14 cellular contexts compared by ENCODE assay signal in the genomic region with DNA sequence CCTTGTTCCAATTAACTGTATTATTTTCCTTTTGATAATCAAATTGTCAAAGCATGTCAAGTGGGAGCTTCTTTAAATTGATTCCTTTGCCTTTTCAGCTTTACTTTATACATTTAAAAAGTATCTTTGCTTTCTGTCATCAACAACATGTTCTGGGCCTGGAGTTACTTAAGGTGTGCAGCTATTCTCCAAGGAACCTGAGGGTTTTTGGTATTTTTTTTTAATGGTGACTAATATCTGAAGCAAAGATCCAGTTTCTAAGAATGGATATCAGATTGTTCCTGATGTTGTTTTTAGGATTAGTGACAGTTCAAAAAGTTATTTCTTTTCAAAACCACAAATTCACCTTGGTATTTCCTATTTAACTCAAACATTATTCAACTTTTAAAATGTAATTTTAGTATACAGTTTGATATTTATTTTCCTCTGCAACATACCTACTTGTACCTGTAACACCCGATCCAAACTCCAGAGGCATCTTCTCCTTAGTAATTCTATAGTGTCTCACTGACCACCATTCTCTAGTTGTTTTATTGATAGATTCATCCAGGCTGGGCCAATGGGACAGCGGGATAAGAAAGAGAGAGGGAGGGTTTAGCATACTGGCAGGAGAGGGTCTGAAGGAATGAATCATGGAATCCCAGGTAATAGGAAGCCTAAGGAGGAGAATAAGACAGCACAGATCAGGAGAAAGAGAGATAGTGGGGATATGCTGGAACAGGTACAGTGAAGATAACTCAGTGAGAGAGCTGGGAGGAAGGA. TPM values are rescaled to one million over a fixed set of nuclear protein-coding genes. Genes with fewer than 3 reads are reported as not detected.
DNase-seq lines count a peak whose midpoint lies in the region; ATAC-seq and TF ChIP-seq lines count a peak whose summit lies in the region.
"Had no signal": no experiment of that assay in that cellular context is flagged by ENCODE, and none has a peak within 500 bp of the region (broad histone marks: within the 10 kb centered on the region; RNA-seq: fewer than 3 reads in every experiment).

No MANE protein-coding gene starts in this region.

- 88% methylated on average over 2 of the region's 2 CpGs for WGBS in esophagus muscularis mucosa

- no peak for TF ChIP-seq EP300 in esophagus muscularis mucosa (IDR thresholded peaks at IDR 0.05)

- H3K4me3 ChIP-seq in mucosa of stomach (ENCODE audit: low read length) (no peak overlapping the region), esophagus muscularis mucosa (no peak overlapping the region)
- H3K4me3 ChIP-seq: heart right ventricle, SJSA1 had no signal

- H3K9me3 ChIP-seq in mucosa of stomach (ENCODE audit: control insufficient read depth, low read length) (no peaks in the 10 kb centered on the region), esophagus muscularis mucosa (no peaks in the 10 kb centered on the region)
- H3K9me3 ChIP-seq: heart right ventricle, SJSA1 had no signal

- ATAC-seq in central memory CD8-positive, alpha-beta T cell (replicated peaks; ENCODE audit: extremely low read depth, poor library complexity, severe bottlenecking): no peak
- ATAC-seq in GM19452 (IDR thresholded peaks at IDR 0.05; ENCODE audit: unreplicated experiment): no peak
- ATAC-seq: heart right ventricle, left ventricle myocardium superior had no signal

- H3K4me3 Mint-ChIP-seq in central memory CD8-positive, alpha-beta T cell: no peak overlapping the region

- peak overlapping the region in 2 of 4 donors; percentile 53 to 68 for H3K27ac ChIP-seq in esophagus muscularis mucosa (replicated peaks in 1 of 4)
- H3K27ac ChIP-seq: 22Rv1, SJSA1 had no signal

- in situ Hi-C loops in GM13977 (cut with MboI; ENCODE audit: low pct_unique_long_range_greater_than_20kb, low sequenced_read_pairs, unreplicated experiment): no loop called here

- H3K27me3 Mint-ChIP-seq in central memory CD8-positive, alpha-beta T cell: no peaks in the 10 kb centered on the region

- peaks cover 12% of the 10 kb centered on the region for H3K36me3 Mint-ChIP-seq in central memory CD8-positive, alpha-beta T cell (ENCODE audit: insufficient read depth)

- H3K27me3 ChIP-seq in mucosa of stomach (ENCODE audit: control insufficient read depth, insufficient read depth, low read length) (no peaks in the 10 kb centered on the region), esophagus muscularis mucosa (no peaks in the 10 kb centered on the region)
- H3K27me3 ChIP-seq: heart right ventricle, SJSA1 had no signal

- H3K27ac Mint-ChIP-seq in central memory CD8-positive, alpha-beta T cell (ENCODE audit: low read depth): peak overlapping the region; percentile 7

- no peak for TF ChIP-seq POLR2A in esophagus muscularis mucosa (IDR thresholded peaks at IDR 0.05; ENCODE audit: low read depth)

- H3K4me1 Mint-ChIP-seq in central memory CD8-positive, alpha-beta T cell: peaks cover 21% of the 10 kb centered on the region

- intact Hi-C loops in esophagus muscularis mucosa (cut with DNase I): no loop called here

- DNase-seq in DMS53 (lab: John Stamatoyannopoulos, UW): peak; percentile 53
- no peak for DNase-seq in DMS53 treated with DMSO at 0.1 percent for 48 hours (lab: John Stamatoyannopoulos, UW; ENCODE audit: unreplicated experiment)
- DNase-seq in HCEC 1CT: peak; percentile 4
- DNase-seq in central memory CD8-positive, alpha-beta T cell (ENCODE audit: low spot score in 2 of 2): no peak
- no peak for DNase-seq in esophagus muscularis mucosa (ENCODE audit: extremely low spot score)
- no peak for DNase-seq in GM13977 (ENCODE audit: low spot score)
- DNase-seq: activated T-cell treated with anti-CD3 and anti-CD28 coated beads, Interleukin-2, amount 50 U/mL, for 1 hour; heart right ventricle; left ventricle myocardium superior; MM.1S had no signal

- peaks cover 3% of the 10 kb centered on the region for H3K36me3 ChIP-seq in mucosa of stomach (ENCODE audit: control insufficient read depth, insufficient read depth, low read length)
- peaks cover 0 to 6% (median 1%) of the 10 kb centered on the region in 4 donors for H3K36me3 ChIP-seq in esophagus muscularis mucosa

- TF ChIP-seq CTCF in esophagus muscularis mucosa (IDR thresholded peaks at IDR 0.05) (no peak), GM13977 (IDR thresholded peaks at IDR 0.05; ENCODE audit: extremely low read depth, insufficient read depth, missing control alignments) (no peak)

- H3K4me1 ChIP-seq in mucosa of stomach (ENCODE audit: control insufficient read depth, insufficient read depth, low read length) (peaks cover 56% of the 10 kb centered on the region), esophagus muscularis mucosa (peaks cover 19 to 38% (median 30%) of the 10 kb centered on the region in 4 donors)

- no peaks in the 10 kb centered on the region for H3K9me3 Mint-ChIP-seq in central memory CD8-positive, alpha-beta T cell

- peak overlapping the region; percentile 60 for H3K9ac ChIP-seq in mucosa of stomach (ENCODE audit: low read length)

RNA-seq across cellular contexts. Expression of gene CBLN3, which starts 3.1 kb away (rescaled TPM):
- 1 to 10 TPM; 1.2 to 2.2 (median 1.9) TPM for total RNA-seq in esophagus muscularis mucosa

RNA-seq across cellular contexts. Expression of gene KHNYN, which starts 3.4 kb away (rescaled TPM):
- 10 to 100 TPM; 46.5 to 75.8 (median 58.4) TPM for total RNA-seq in esophagus muscularis mucosa

RNA-seq across cellular contexts. Expression of gene SDR39U1, which starts 16.2 kb away (rescaled TPM):
- 10 to 100 TPM; 23.9 to 48.6 (median 33.5) TPM for total RNA-seq in esophagus muscularis mucosa

RNA-seq across cellular contexts. Expression of gene NYNRIN, which starts 27.5 kb away (rescaled TPM):
- 10 to 100 TPM in 3 of 4 donors, 1 to 10 TPM in 1; 8.0 to 21.2 (median 13.4) TPM for total RNA-seq in esophagus muscularis mucosa

RNA-seq across cellular contexts. Expression of gene NFATC4, which starts 58.3 kb away (rescaled TPM):
- 10 to 100 TPM; 38.8 to 65.2 (median 48.3) TPM for total RNA-seq in esophagus muscularis mucosa

Comparison
In these comparisons a context has a peak if more than half of its experiments do, and no peak if none do; other contexts are left out.
1. DNase-seq: peak in DMS53 (single experiment) and HCEC 1CT (single experiment); none in DMS53 treated with DMSO at 0.1 percent for 48 hours (single experiment), central memory CD8-positive, alpha-beta T cell (0 of 2), esophagus muscularis mucosa (single experiment) and GM13977 (single experiment).